Comparison of ENCODE assay signal across 12 cellular contexts in the genomic region with DNA sequence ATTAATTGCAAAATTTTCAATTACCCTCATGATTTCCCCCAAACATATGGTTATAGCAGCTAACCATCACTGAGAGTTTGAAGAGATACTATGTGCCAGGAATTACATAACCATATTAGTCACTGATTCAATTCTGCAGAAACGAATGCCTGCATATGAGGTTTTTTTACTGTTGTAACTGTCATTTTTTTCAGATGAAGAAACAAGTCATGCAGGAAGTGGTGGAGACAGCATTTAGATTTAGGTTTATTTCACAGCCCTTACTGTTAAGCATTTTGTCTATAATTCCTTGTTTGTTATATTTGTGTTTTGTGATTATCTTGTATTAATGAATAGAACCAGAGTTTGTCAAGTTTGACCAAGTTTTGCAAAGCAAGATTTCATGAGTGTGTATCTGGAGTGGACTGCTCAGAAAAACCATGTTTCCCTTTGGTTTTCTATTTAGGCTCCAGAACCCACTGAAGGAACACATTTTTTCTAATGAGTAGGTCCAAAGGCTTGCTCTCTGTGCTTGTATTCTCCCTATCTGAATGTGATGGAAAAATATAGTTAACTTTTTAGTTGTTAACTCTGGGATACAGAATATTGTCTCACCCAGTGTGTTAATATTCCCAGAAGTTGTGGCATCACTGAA.
DNase-seq lines count a peak whose midpoint lies in the region; ATAC-seq and TF ChIP-seq lines count a peak whose summit lies in the region.
"Had no signal": no experiment of that assay in that cellular context is flagged by ENCODE, and none has a peak within 500 bp of the region (broad histone marks: within the 10 kb centered on the region; RNA-seq: fewer than 3 reads in every experiment).

No MANE protein-coding gene starts in this region.

- intact Hi-C loops in thyroid gland (cut with DNase I) (no loop called here), sigmoid colon (cut with DNase I) (no loop called here)

- H3K36me3 Mint-ChIP-seq in T-helper 2 cell treated with Interferon-gamma antibody and Interleukin-4, amounts not matched to agents 5 μg/mL and 100 μg/mL, for 36 hours (ENCODE audit: low read depth) = no peaks in the 10 kb centered on the region
- no peaks in the 10 kb centered on the region for H3K36me3 Mint-ChIP-seq in stimulated activated effector memory CD8-positive, alpha-beta T cell treated with anti-CD3 and anti-CD28 coated beads, Interleukin-12 subunit alpha, Interleukin-12 subunit beta, amount 100 ng/mL, for 72 hours

- peak overlapping the region; percentile 68 for H3K27ac Mint-ChIP-seq in T-helper 2 cell treated with Interferon-gamma antibody and Interleukin-4, amounts not matched to agents 5 μg/mL and 100 μg/mL, for 36 hours
- H3K27ac Mint-ChIP-seq in stimulated activated effector memory CD8-positive, alpha-beta T cell treated with anti-CD3 and anti-CD28 coated beads, Interleukin-12 subunit alpha, Interleukin-12 subunit beta, amount 100 ng/mL, for 72 hours = no peak overlapping the region

- H3K27me3 ChIP-seq in AG04450 (ENCODE audit: control insufficient read depth, insufficient read depth, low read length) (no peaks in the 10 kb centered on the region), thyroid gland (no peaks in the 10 kb centered on the region), sigmoid colon (no peaks in the 10 kb centered on the region)

- CTCF ChIA-PET in AG04450 (lab: Charles Lee) = no interaction called here

- peaks cover 9% of the 10 kb centered on the region for H3K9me3 Mint-ChIP-seq in T-helper 2 cell treated with Interferon-gamma antibody and Interleukin-4, amounts not matched to agents 5 μg/mL and 100 μg/mL, for 36 hours
- H3K9me3 Mint-ChIP-seq in stimulated activated effector memory CD8-positive, alpha-beta T cell treated with anti-CD3 and anti-CD28 coated beads, Interleukin-12 subunit alpha, Interleukin-12 subunit beta, amount 100 ng/mL, for 72 hours = peaks cover 3% of the 10 kb centered on the region

- H3K27ac ChIP-seq in AG04450 (ENCODE audit: low read depth, low read length) = no peak overlapping the region
- H3K27ac ChIP-seq in thyroid gland = no peak overlapping the region
- H3K27ac ChIP-seq in sigmoid colon = peak overlapping the region in 1 of 4 donors; percentile 30
- H3K27ac ChIP-seq: C4-2B had no signal

- H3K27me3 Mint-ChIP-seq in T-helper 2 cell treated with Interferon-gamma antibody and Interleukin-4, amounts not matched to agents 5 μg/mL and 100 μg/mL, for 36 hours (ENCODE audit: low read depth) = no peaks in the 10 kb centered on the region

- H3K4me1 Mint-ChIP-seq in T-helper 2 cell treated with Interferon-gamma antibody and Interleukin-4, amounts not matched to agents 5 μg/mL and 100 μg/mL, for 36 hours (ENCODE audit: low read depth) = peaks cover 11% of the 10 kb centered on the region
- no peaks in the 10 kb centered on the region for H3K4me1 Mint-ChIP-seq in stimulated activated effector memory CD8-positive, alpha-beta T cell treated with anti-CD3 and anti-CD28 coated beads, Interleukin-12 subunit alpha, Interleukin-12 subunit beta, amount 100 ng/mL, for 72 hours

- H3K4me3 ChIP-seq in AG04450 (ENCODE audit: low read depth, low read length) (no peak overlapping the region), thyroid gland (replicated peaks in 1 of 3) (no peak overlapping the region), sigmoid colon (no peak overlapping the region)
- H3K4me3 ChIP-seq in Jurkat, Clone E6-1 (ENCODE audit: low read length) = no peak overlapping the region
- H3K4me3 ChIP-seq: coronary artery had no signal

- H3K4me3 Mint-ChIP-seq in T-helper 2 cell treated with Interferon-gamma antibody and Interleukin-4, amounts not matched to agents 5 μg/mL and 100 μg/mL, for 36 hours = peak overlapping the region; percentile 29
- no peak overlapping the region for H3K4me3 Mint-ChIP-seq in stimulated activated effector memory CD8-positive, alpha-beta T cell treated with anti-CD3 and anti-CD28 coated beads, Interleukin-12 subunit alpha, Interleukin-12 subunit beta, amount 100 ng/mL, for 72 hours

- WGBS in thyroid gland, 2 donors = 31 to 46% methylated on average over 1 of the region's 1 CpG
- 34 to 60% methylated on average over 1 of the region's 1 CpG for WGBS in sigmoid colon, 2 donors

- POLR2A ChIA-PET in AG04450 (lab: Yijun Ruan, JAX) = no interaction called here

- no peak for TF ChIP-seq EP300 in sigmoid colon (IDR thresholded peaks at IDR 0.05)

- H3K9me3 ChIP-seq in AG04450 (ENCODE audit: control insufficient read depth, insufficient read depth, low read length) (peaks cover 3% of the 10 kb centered on the region; the same call in 1 of the 2 replicates), thyroid gland (no peaks in the 10 kb centered on the region), sigmoid colon (no peaks in the 10 kb centered on the region)

- TF ChIP-seq POLR2A in thyroid gland (IDR thresholded peaks at IDR 0.05) (no peak), sigmoid colon (IDR thresholded peaks at IDR 0.05) (no peak)

- peak; percentile 18 for DNase-seq in AG04450 (ENCODE audit: low read depth, low spot score)
- DNase-seq in Jurkat, Clone E6-1 (ENCODE audit: low read depth, low spot score) = peak; percentile 71
- DNase-seq in T-helper 2 cell treated with Interferon-gamma antibody and Interleukin-4, amounts not matched to agents 5 μg/mL and 100 μg/mL, for 36 hours (ENCODE audit: low spot score) = no peak
- DNase-seq in glomerular visceral epithelial cell (ENCODE audit: extremely low spot score) = peak; percentile 63
- no peak for DNase-seq in thyroid gland
- no peak for DNase-seq in stimulated activated effector memory CD8-positive, alpha-beta T cell treated with anti-CD3 and anti-CD28 coated beads, Interleukin-12 subunit alpha, Interleukin-12 subunit beta, amount 100 ng/mL, for 72 hours (ENCODE audit: low spot score in 2 of 2)
- DNase-seq in sigmoid colon = no peak
- DNase-seq: NCI-H1930; stimulated activated naive CD8-positive, alpha-beta T cell treated with anti-CD3 and anti-CD28 coated beads, Interleukin-15, Interleukin-2, amounts not matched to agents 100 U/mL and 50 U/mL, for 24 hours had no signal

- H3K36me3 ChIP-seq in thyroid gland (no peaks in the 10 kb centered on the region), sigmoid colon (no peaks in the 10 kb centered on the region)

- H3K4me1 ChIP-seq in thyroid gland (no peaks in the 10 kb centered on the region), sigmoid colon (peaks cover 0 to 3% (median 0%) of the 10 kb centered on the region in 4 donors)

- no peak for ATAC-seq in GM18511 (IDR thresholded peaks at IDR 0.05; ENCODE audit: unreplicated experiment)
- ATAC-seq in stimulated activated effector memory CD8-positive, alpha-beta T cell treated with anti-CD3 and anti-CD28 coated beads, Interleukin-12 subunit alpha, Interleukin-12 subunit beta, amount 100 ng/mL, for 72 hours = no peak
- ATAC-seq: stimulated activated naive CD8-positive, alpha-beta T cell treated with anti-CD3 and anti-CD28 coated beads, Interleukin-15, Interleukin-2, amounts not matched to agents 100 U/mL and 50 U/mL, for 24 hours had no signal

- TF ChIP-seq CTCF in AG04450 (IDR thresholded peaks at IDR 0.05; ENCODE audit: low read depth, low read length) (no peak), thyroid gland (IDR thresholded peaks at IDR 0.05) (no peak), sigmoid colon (IDR thresholded peaks at IDR 0.05) (no peak)

Comparison
In these comparisons a context has a peak if more than half of its experiments do, and no peak if none do; other contexts are left out.
1. DNase-seq: peak in AG04450 (single experiment), Jurkat, Clone E6-1 (single experiment) and glomerular visceral epithelial cell (single experiment); none in T-helper 2 cell treated with Interferon-gamma antibody and Interleukin-4, amounts not matched to agents 5 μg/mL and 100 μg/mL, for 36 hours (single experiment), thyroid gland (0 of 2), stimulated activated effector memory CD8-positive, alpha-beta T cell treated with anti-CD3 and anti-CD28 coated beads, Interleukin-12 subunit alpha, Interleukin-12 subunit beta, amount 100 ng/mL, for 72 hours (0 of 2) and sigmoid colon (single experiment).